In genomic region chr4:12595489-12595888, GRCh38 we compare ENCODE assay signal across 2 cellular contexts.
TF ChIP-seq lines count a peak whose summit lies in the region.

No MANE protein-coding gene starts in this region.

TF ChIP-seq in HepG2, 621 proteins besides CTCF, POLR2A, EP300 and RAD21:
- TF ChIP-seq ZNF850 (CRISPR knock-in tag; conservative IDR thresholded peaks at IDR 0.05) = no peak
- TF ChIP-seq SAP130 (CRISPR knock-in tag; IDR thresholded peaks at IDR 0.05; ENCODE audit: low read depth) = no peak
- TF ChIP-seq HIVEP1 (CRISPR knock-in tag; IDR thresholded peaks at IDR 0.05) = no peak

TF ChIP-seq in H1, 55 proteins besides CTCF, POLR2A, EP300 and RAD21:
- no peak for TF ChIP-seq CHD2 (IDR thresholded peaks at IDR 0.05; ENCODE audit: low read length)
- TF ChIP-seq HDAC2 (IDR thresholded peaks at IDR 0.05; ENCODE audit: borderline replicate concordance in 1 of 2, low read depth in 2 of 2, low read length in 2 of 2) = no peak
- TF ChIP-seq FOSL1 (IDR thresholded peaks at IDR 0.05; ENCODE audit: insufficient read depth, low read depth, low read length) = no peak
- no peak for TF ChIP-seq RBBP5 (IDR thresholded peaks at IDR 0.05; ENCODE audit: borderline replicate concordance, low read depth, low read length)
- no peak for TF ChIP-seq ATF3 (IDR thresholded peaks at IDR 0.05; ENCODE audit: insufficient read depth, low read depth, low read length)
- TF ChIP-seq, protein P1, sequence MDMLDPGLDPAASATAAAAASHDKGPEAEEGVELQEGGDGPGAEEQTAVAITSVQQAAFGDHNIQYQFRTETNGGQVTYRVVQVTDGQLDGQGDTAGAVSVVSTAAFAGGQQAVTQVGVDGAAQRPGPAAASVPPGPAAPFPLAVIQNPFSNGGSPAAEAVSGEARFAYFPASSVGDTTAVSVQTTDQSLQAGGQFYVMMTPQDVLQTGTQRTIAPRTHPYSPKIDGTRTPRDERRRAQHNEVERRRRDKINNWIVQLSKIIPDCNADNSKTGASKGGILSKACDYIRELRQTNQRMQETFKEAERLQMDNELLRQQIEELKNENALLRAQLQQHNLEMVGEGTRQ (IDR thresholded peaks at IDR 0.05; ENCODE audit: low read length) = no peak
- TF ChIP-seq BCL11A (IDR thresholded peaks at IDR 0.05; ENCODE audit: low read depth in 2 of 2, low read length in 2 of 2) = no peak
- no peak for TF ChIP-seq CHD1 (IDR thresholded peaks at IDR 0.05; ENCODE audit: low read depth, low read length)
- no peak for TF ChIP-seq MAFK (IDR thresholded peaks at IDR 0.05; ENCODE audit: low read depth, low read length)
- TF ChIP-seq NANOG (IDR thresholded peaks at IDR 0.05; ENCODE audit: insufficient read depth, low read depth, low read length, poor library complexity, severe bottlenecking) = no peak
- no peak for TF ChIP-seq TCF12 (IDR thresholded peaks at IDR 0.05; ENCODE audit: low read depth, low read length)
- TF ChIP-seq POLR2AphosphoS5 (IDR thresholded peaks at IDR 0.05; ENCODE audit: low read depth, low read length) = no peak
- TF ChIP-seq KDM4A (IDR thresholded peaks at IDR 0.05; ENCODE audit: low read depth, low read length, severe bottlenecking) = no peak
